Comparison of ENCODE assay signal across 11 cellular contexts in the genomic region with DNA sequence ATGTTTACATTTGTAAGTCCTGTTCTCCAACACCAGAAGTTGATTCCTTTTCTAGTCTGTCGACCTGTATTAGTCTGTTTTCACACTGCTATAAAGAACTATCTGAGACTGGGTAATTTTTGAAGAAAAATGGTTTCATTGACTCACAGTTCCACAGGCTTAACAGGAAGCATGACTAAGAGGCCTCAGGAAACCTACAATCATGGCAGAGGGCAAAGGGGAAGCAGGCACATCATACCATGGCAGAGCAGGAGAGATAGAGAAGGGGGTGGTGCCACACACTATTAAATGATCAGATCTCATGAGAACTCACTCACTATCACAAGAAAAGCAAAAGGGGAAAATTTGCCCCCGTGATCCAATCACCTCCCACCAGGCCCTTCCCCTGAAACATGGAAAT.
DNase-seq lines count a peak whose midpoint lies in the region; ATAC-seq and TF ChIP-seq lines count a peak whose summit lies in the region.
"Had no signal": no experiment of that assay in that cellular context is flagged by ENCODE, and none has a peak within 500 bp of the region (broad histone marks: within the 10 kb centered on the region; RNA-seq: fewer than 3 reads in every experiment).

No MANE protein-coding gene starts in this region.

- no peaks in the 10 kb centered on the region for H3K27me3 ChIP-seq in ACC112 (ENCODE audit: insufficient read depth, low read length)

- ATAC-seq in GM19351 (IDR thresholded peaks at IDR 0.05; ENCODE audit: unreplicated experiment) = no peak
- no peak for ATAC-seq in HG03521 (IDR thresholded peaks at IDR 0.05; ENCODE audit: unreplicated experiment)

- H3K36me3 ChIP-seq in ACC112 (ENCODE audit: insufficient read depth, low read length) = no peaks in the 10 kb centered on the region
- H3K36me3 ChIP-seq: prostate gland had no signal

- H3K79me2 ChIP-seq in ACC112 (ENCODE audit: control insufficient read depth, insufficient read depth, low read length, unreplicated experiment) = no peaks in the 10 kb centered on the region

- TF ChIP-seq CTCF in fibroblast of pulmonary artery (IDR thresholded peaks at IDR 0.05; ENCODE audit: low read length, missing control alignments) = no peak

- H3K4me3 ChIP-seq in ACC112 (ENCODE audit: low read depth, low read length) = no peak overlapping the region; the same call in 1 of the 2 replicates
- no peak overlapping the region for H3K4me3 ChIP-seq in fibroblast of pulmonary artery (replicated peaks; ENCODE audit: low read depth, low read length)
- H3K4me3 ChIP-seq: prostate gland had no signal

- peaks cover 46% of the 10 kb centered on the region for H3K4me1 ChIP-seq in ACC112 (ENCODE audit: control insufficient read depth, insufficient read depth, low read length, unreplicated experiment)
- H3K4me1 ChIP-seq: prostate gland had no signal

- peak overlapping the region; percentile 51 for H3K27ac ChIP-seq in ACC112 (ENCODE audit: low read depth, low read length)
- H3K27ac ChIP-seq: prostate gland had no signal

- H2AFZ ChIP-seq in ACC112 (ENCODE audit: low read length, unreplicated experiment) = no peak overlapping the region

- DNase-seq in HCEC 1CT (peak; percentile 77), SKM-1 treated with dmso at 0.1 percent for 144 hours (lab: John Stamatoyannopoulos, UW; ENCODE audit: unreplicated experiment) (peak; percentile 57), fibroblast of pulmonary artery (ENCODE audit: low read depth) (peak; percentile 66), hypothalamus (lab: John Stamatoyannopoulos, UW) (no peak), AG08395 (ENCODE audit: low spot score) (no peak)
- DNase-seq: cerebellar nuclear complex, NCI-H774 had no signal

Comparison
In these comparisons a context has a peak if more than half of its experiments do, and no peak if none do; other contexts are left out.
1. DNase-seq: peak in HCEC 1CT (single experiment), SKM-1 treated with dmso at 0.1 percent for 144 hours (single experiment) and fibroblast of pulmonary artery (single experiment); none in hypothalamus (0 of 51) and AG08395 (single experiment).